8 cellular contexts compared by ENCODE assay signal in the genomic region with DNA sequence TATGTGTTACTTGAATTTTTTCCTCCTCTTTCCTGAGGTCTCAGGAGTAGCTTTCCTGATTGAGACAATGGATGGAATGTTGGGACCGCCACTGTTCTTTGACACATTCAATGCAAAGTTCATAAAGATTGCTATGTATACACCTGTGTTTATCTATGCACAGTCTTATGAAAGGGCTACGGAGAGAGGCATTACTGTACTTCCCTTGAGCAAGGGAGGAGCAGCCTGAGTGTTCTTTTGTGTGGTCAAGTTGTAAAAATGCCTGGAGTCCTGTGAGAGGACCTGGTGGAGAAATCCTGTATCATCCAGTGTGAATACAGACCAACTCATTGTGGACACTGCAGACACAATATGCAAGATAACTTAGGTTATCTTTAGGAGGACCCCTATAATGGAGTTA. TPM values are rescaled to one million over a fixed set of nuclear protein-coding genes. Genes with fewer than 3 reads are reported as not detected.
DNase-seq lines count a peak whose midpoint lies in the region; ATAC-seq and TF ChIP-seq lines count a peak whose summit lies in the region.

No MANE protein-coding gene starts in this region.

- peaks cover 55% of the 10 kb centered on the region for H3K79me2 ChIP-seq in smooth muscle cell (ENCODE audit: low read depth)

- peak overlapping the region; percentile 90 for H3K4me3 ChIP-seq in smooth muscle cell

- H4K20me1 ChIP-seq in smooth muscle cell (ENCODE audit: low read depth), result peaks cover 38% of the 10 kb centered on the region

- ATAC-seq in HG03520 (IDR thresholded peaks at IDR 0.05; ENCODE audit: unreplicated experiment) (no peak), HG03135 (IDR thresholded peaks at IDR 0.05; ENCODE audit: unreplicated experiment) (no peak)
- ATAC-seq in activated CD4-positive, CD25-positive, alpha-beta regulatory T cell treated with anti-CD3 and anti-CD28 coated beads, Interleukin-2, amount 50 U/mL, for 24 hours, result no peak

- H2AFZ ChIP-seq in smooth muscle cell (ENCODE audit: low read depth), result no peak overlapping the region

- H3K36me3 ChIP-seq in smooth muscle cell (ENCODE audit: low read depth), result no peaks in the 10 kb centered on the region

- TF ChIP-seq CTCF in smooth muscle cell (IDR thresholded peaks at IDR 0.05; ENCODE audit: borderline replicate concordance, insufficient read depth, poor library complexity, severe bottlenecking) (no peak), GM10266 (IDR thresholded peaks at IDR 0.05; ENCODE audit: control insufficient read depth, insufficient read depth, low read depth, missing control alignments) (no peak)

- peaks cover 11% of the 10 kb centered on the region for H3K4me1 ChIP-seq in smooth muscle cell (ENCODE audit: low read depth)

- in situ Hi-C loops in SK-MEL-5 (cut with HindIII; ENCODE audit: low pct_unique_long_range_greater_than_20kb, low sequenced_read_pairs), result no loop called here

- no peaks in the 10 kb centered on the region for H3K27me3 ChIP-seq in smooth muscle cell (ENCODE audit: low read depth)

- peaks cover 11% of the 10 kb centered on the region for H3F3A ChIP-seq in smooth muscle cell (ENCODE audit: low read depth)

- no peak overlapping the region for H3K27ac ChIP-seq in smooth muscle cell (ENCODE audit: low read depth)

- no peak overlapping the region for H3K9ac ChIP-seq in smooth muscle cell (ENCODE audit: low read depth)

- peak overlapping the region; percentile 93 for H3K4me2 ChIP-seq in smooth muscle cell

- WGBS in smooth muscle cell (ENCODE audit: low lambda C conversion rate), result 33% methylated on average over 2 of the region's 2 CpGs

- no peaks in the 10 kb centered on the region for H3K9me3 ChIP-seq in smooth muscle cell (replicated peaks; ENCODE audit: low read depth)

- peak; percentile 15 for DNase-seq in HPDE6-E6E7 (ENCODE audit: extremely low spot score)
- DNase-seq in SK-MEL-5 (ENCODE audit: low read depth, low spot score), result peak; percentile 80
- peak; percentile 26 for DNase-seq in hepatic stellate cell (ENCODE audit: low spot score)
- no peak for DNase-seq in smooth muscle cell (lab: John Stamatoyannopoulos, UW; ENCODE audit: unreplicated experiment)
- DNase-seq in GM10266 (ENCODE audit: extremely low spot score), result no peak

RNA-seq across cellular contexts. Expression of a gene that starts 1.2 kb away (rescaled TPM):
- 20.7 and 25.7 TPM in 2 replicates for total RNA-seq in SK-MEL-5 (2014; rRNA removed; shearing (Covaris generic))
- polyA plus RNA-seq in SK-MEL-5 (2015; cell fraction: cytosol; rRNA removed), result 9.8 and 12.4 TPM in 2 replicates
- 8.0 and 10.4 TPM in 2 replicates for polyA plus RNA-seq in SK-MEL-5 (2015; cell fraction: nucleus; rRNA removed)
- 5.9 and 6.1 TPM in 2 replicates for total RNA-seq in smooth muscle cell
- polyA plus RNA-seq in smooth muscle cell, result 4.0 and 9.7 TPM in 2 replicates

Comparison
In these comparisons a context has a peak if more than half of its experiments do, and no peak if none do; other contexts are left out.
1. DNase-seq: peak in HPDE6-E6E7 (single experiment), SK-MEL-5 (single experiment) and hepatic stellate cell (single experiment); none in smooth muscle cell (single experiment) and GM10266 (single experiment).